22 cellular contexts compared by ENCODE assay signal in genomic region chr19:42272535-42272897, GRCh38. TPM values are rescaled to one million over a fixed set of nuclear protein-coding genes. Genes with fewer than 3 reads are reported as not detected.
"Had no signal": no experiment of that assay in that cellular context is flagged by ENCODE, and none has a peak within 500 bp of the region (broad histone marks: within the 10 kb centered on the region; RNA-seq: fewer than 3 reads in every experiment).

No MANE protein-coding gene starts in this region.

- H3K27ac ChIP-seq: cardiac muscle cell, upper lobe of right lung had no signal

- ATAC-seq: activated CD8-positive, alpha-beta T cell treated with anti-CD3 and anti-CD28 coated beads, Interleukin-2, amount 10 ng/mL, durations not matched to agents 7 days and 5 days; naive thymus-derived CD4-positive, alpha-beta T cell; SK-N-SH treated with all-trans-retinoic acid at 6 μM for 48 hours; stimulated activated effector memory CD8-positive, alpha-beta T cell treated with anti-CD3 and anti-CD28 coated beads, Interleukin-12 subunit alpha, Interleukin-12 subunit beta, amount 100 ng/mL, for 72 hours; T-cell; upper lobe of right lung had no signal

- H3K36me3 ChIP-seq: cardiac muscle cell had no signal

- H3K4me3 ChIP-seq: cardiac muscle cell, esophagus squamous epithelium, stomach, upper lobe of right lung had no signal

- H3K27me3 ChIP-seq: cardiac muscle cell, esophagus squamous epithelium, stomach, upper lobe of right lung had no signal

- H3K4me3 Mint-ChIP-seq: activated CD4-positive, alpha-beta T cell treated with anti-CD3 and anti-CD28 coated beads, Interleukin-2, amount 10 ng/mL, durations not matched to agents 24 days and 14 days; activated CD8-positive, alpha-beta T cell treated with anti-CD3 and anti-CD28 coated beads, Interleukin-2, amount 10 ng/mL, durations not matched to agents 7 days and 5 days; activated naive CD4-positive, alpha-beta T cell treated with anti-CD3 and anti-CD28 coated beads, Interleukin-2, amount 50 U/mL, for 24 hours; immature natural killer cell; stimulated activated effector memory CD8-positive, alpha-beta T cell treated with anti-CD3 and anti-CD28 coated beads, Interleukin-12 subunit alpha, Interleukin-12 subunit beta, amount 100 ng/mL, for 72 hours; T-cell had no signal

- DNase-seq: activated CD4-positive, alpha-beta T cell treated with anti-CD3 and anti-CD28 coated beads, Interleukin-2, amount 10 ng/mL, durations not matched to agents 24 days and 14 days; activated CD4-positive, CD25-positive, alpha-beta regulatory T cell; activated CD8-positive, alpha-beta T cell treated with anti-CD3 and anti-CD28 coated beads, Interleukin-2, amount 10 ng/mL, durations not matched to agents 7 days and 5 days; activated effector memory CD4-positive, alpha-beta T cell treated with Interleukin-2 at 50 U/mL for 16 hours; activated T-cell treated with anti-CD3 and anti-CD28 coated beads, Interleukin-2, amount 50 U/mL, for 48 hours; dermis blood vessel endothelial cell; effector memory CD4-positive, alpha-beta T cell; esophagus squamous epithelium; immature natural killer cell; mesenchymal stem cell; occipital lobe; small intestine; stimulated activated CD4-positive, alpha-beta T cell treated with anti-CD3 and anti-CD28 coated beads, Interleukin-4, amount 100 ng/mL, for 24 hours; stomach; T-cell; T-helper 9 cell; upper lobe of right lung had no signal

- H3K9me3 ChIP-seq: esophagus squamous epithelium, stomach, upper lobe of right lung had no signal

- H3K27ac Mint-ChIP-seq: activated CD4-positive, alpha-beta T cell treated with anti-CD3 and anti-CD28 coated beads, Interleukin-2, amount 10 ng/mL, durations not matched to agents 24 days and 14 days; activated CD8-positive, alpha-beta T cell treated with anti-CD3 and anti-CD28 coated beads, Interleukin-2, amount 10 ng/mL, durations not matched to agents 7 days and 5 days; activated naive CD4-positive, alpha-beta T cell treated with anti-CD3 and anti-CD28 coated beads, Interleukin-2, amount 50 U/mL, for 24 hours; immature natural killer cell; naive thymus-derived CD4-positive, alpha-beta T cell; stimulated activated effector memory CD8-positive, alpha-beta T cell treated with anti-CD3 and anti-CD28 coated beads, Interleukin-12 subunit alpha, Interleukin-12 subunit beta, amount 100 ng/mL, for 72 hours; T-cell had no signal

- H3K9me3 Mint-ChIP-seq: activated CD4-positive, alpha-beta T cell treated with anti-CD3 and anti-CD28 coated beads, Interleukin-2, amount 10 ng/mL, durations not matched to agents 24 days and 14 days; activated naive CD4-positive, alpha-beta T cell treated with anti-CD3 and anti-CD28 coated beads, Interleukin-2, amount 50 U/mL, for 24 hours; immature natural killer cell; naive thymus-derived CD4-positive, alpha-beta T cell; stimulated activated effector memory CD8-positive, alpha-beta T cell treated with anti-CD3 and anti-CD28 coated beads, Interleukin-12 subunit alpha, Interleukin-12 subunit beta, amount 100 ng/mL, for 72 hours; T-cell had no signal

- H3K27me3 Mint-ChIP-seq: activated CD4-positive, alpha-beta T cell treated with anti-CD3 and anti-CD28 coated beads, Interleukin-2, amount 10 ng/mL, durations not matched to agents 24 days and 14 days; activated naive CD4-positive, alpha-beta T cell treated with anti-CD3 and anti-CD28 coated beads, Interleukin-2, amount 50 U/mL, for 24 hours; naive thymus-derived CD4-positive, alpha-beta T cell; T-cell had no signal

RNA-seq across cellular contexts. Expression of gene PRR19, which starts 29.4 kb away (rescaled TPM):
- total RNA-seq: stomach had no signal
